27 cellular contexts compared by ENCODE assay signal in the genomic region with DNA sequence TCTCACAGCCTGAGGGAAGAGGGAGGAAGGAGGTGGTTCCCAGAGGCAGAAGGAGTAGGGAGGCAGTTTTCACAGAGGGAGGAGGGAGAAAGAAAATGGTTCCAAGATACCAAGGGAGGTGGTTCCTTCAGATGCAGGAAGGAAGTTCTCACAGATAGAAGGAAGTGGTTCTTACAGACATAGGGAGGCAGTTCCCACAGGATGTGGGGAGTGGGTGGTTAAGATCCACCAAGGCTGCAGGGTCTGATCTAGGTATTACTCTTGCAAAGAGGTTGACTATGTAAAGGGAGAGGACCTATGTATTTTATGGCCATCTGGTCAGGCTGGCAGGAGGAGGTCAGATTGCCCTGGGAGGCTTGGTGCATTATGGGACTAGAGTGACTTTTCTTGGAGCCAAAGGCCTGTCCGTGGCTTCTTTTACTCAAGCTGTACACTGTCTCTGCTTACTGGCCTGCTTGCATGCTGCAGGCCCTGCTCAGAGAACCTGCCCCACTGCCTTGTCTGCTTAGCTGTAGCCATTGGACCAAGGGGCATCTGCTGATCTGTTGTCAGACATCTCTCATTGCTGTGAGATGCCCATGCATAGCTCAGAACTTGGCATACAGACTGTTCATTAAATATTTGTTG.
DNase-seq lines count a peak whose midpoint lies in the region; ATAC-seq and FAIRE-seq lines count a peak whose summit lies in the region.
"Had no signal": no experiment of that assay in that cellular context is flagged by ENCODE, and none has a peak within 500 bp of the region (broad histone marks: within the 10 kb centered on the region; RNA-seq: fewer than 3 reads in every experiment).

No MANE protein-coding gene starts in this region.

- H3K9me3 Mint-ChIP-seq in activated CD4-positive, alpha-beta memory T cell treated with anti-CD3 and anti-CD28 coated beads, Interleukin-2, amount 10 ng/mL, durations not matched to agents 7 days and 5 days, result peaks cover 4% of the 10 kb centered on the region
- H3K9me3 Mint-ChIP-seq in activated CD4-positive, alpha-beta memory T cell treated with anti-CD3 and anti-CD28 coated beads for 36 hours, result peaks cover 4% of the 10 kb centered on the region
- H3K9me3 Mint-ChIP-seq in T-helper 1 cell treated with Interleukin-12 subunit alpha and Interleukin-12 subunit beta and Interleukin-4 antibody, amounts not matched to agents 30 μg/mL and 1 μg/mL, for 36 hours, result peaks cover 16% of the 10 kb centered on the region
- peaks cover 2% of the 10 kb centered on the region for H3K9me3 Mint-ChIP-seq in natural killer cell treated with Interleukin-12 subunit alpha and Interleukin-12 subunit beta and Interleukin-15 and Interleukin-18, amount 100 ng/mL, for 72 hours

- no peaks in the 10 kb centered on the region for H3K9me3 ChIP-seq in SJCRH30 (replicated peaks)

- no peak for ATAC-seq in natural killer cell treated with Interleukin-12 subunit alpha and Interleukin-12 subunit beta and Interleukin-15 and Interleukin-18, amount 100 ng/mL, for 72 hours
- ATAC-seq: Right ventricle myocardium inferior had no signal

- no peak overlapping the region for H3K27ac Mint-ChIP-seq in activated CD4-positive, alpha-beta memory T cell treated with anti-CD3 and anti-CD28 coated beads, Interleukin-2, amount 10 ng/mL, durations not matched to agents 7 days and 5 days
- H3K27ac Mint-ChIP-seq in activated CD4-positive, alpha-beta memory T cell treated with anti-CD3 and anti-CD28 coated beads for 36 hours, result no peak overlapping the region
- no peak overlapping the region for H3K27ac Mint-ChIP-seq in T-helper 1 cell treated with Interleukin-12 subunit alpha and Interleukin-12 subunit beta and Interleukin-4 antibody, amounts not matched to agents 30 μg/mL and 1 μg/mL, for 36 hours
- peak overlapping the region in 1 of 2 donors; percentile 56 for H3K27ac Mint-ChIP-seq in natural killer cell treated with Interleukin-12 subunit alpha and Interleukin-12 subunit beta and Interleukin-15 and Interleukin-18, amount 100 ng/mL, for 72 hours

- H3K27ac ChIP-seq in SJCRH30, result no peak overlapping the region
- H3K27ac ChIP-seq: C4-2B, GM23248 had no signal

- DNase-seq in activated CD4-positive, alpha-beta memory T cell treated with anti-CD3 and anti-CD28 coated beads, Interleukin-2, amount 10 ng/mL, durations not matched to agents 7 days and 5 days, result peak; percentile 24
- no peak for DNase-seq in activated CD4-positive, alpha-beta memory T cell treated with anti-CD3 and anti-CD28 coated beads for 36 hours
- DNase-seq in HTR-8/SVneo (ENCODE audit: insufficient read length, low spot score) (no peak), posterior vena cava (ENCODE audit: low spot score) (no peak), SJCRH30 (no peak), NCI-H2196 (lab: John Stamatoyannopoulos, UW; ENCODE audit: unreplicated experiment) (no peak)
- no peak for DNase-seq in natural killer cell treated with Interleukin-12 subunit alpha and Interleukin-12 subunit beta and Interleukin-15 and Interleukin-18, amount 100 ng/mL, for 72 hours (ENCODE audit: low spot score)
- DNase-seq: 8988T; Calu3; CD8-positive, alpha-beta memory T cell; DMS153; GM23248; HCEC 1CT; IMR-90; Karpas-422; NCI-H1048; NCI-H1436; NCI-H1930; NCI-H2227 treated with DMSO at 0.1 percent for 48 hours; NCI-H510A treated with DMSO at 0.1 percent for 48 hours; NCI-H82; OCI-M1 had no signal

- no peak overlapping the region for H3K4me3 ChIP-seq in SJCRH30
- H3K4me3 ChIP-seq: GM23248 had no signal

- H3K36me3 ChIP-seq in SJCRH30, result no peaks in the 10 kb centered on the region

- intact Hi-C loops in activated CD4-positive, alpha-beta memory T cell treated with anti-CD3 and anti-CD28 coated beads for 36 hours (cut with micrococcal nuclease), result no loop called here
- intact Hi-C loops in posterior vena cava (cut with DNase I), result no loop called here

- H3K4me1 ChIP-seq in SJCRH30, result no peaks in the 10 kb centered on the region

- peak; percentile 57 for FAIRE-seq in HTR-8/SVneo (lab: Jason Lieb, UNC)
- FAIRE-seq: G401.6, GM18507 had no signal

- POLR2A ChIA-PET in activated CD4-positive, alpha-beta memory T cell treated with anti-CD3 and anti-CD28 coated beads, Interleukin-2, amount 10 ng/mL, durations not matched to agents 7 days and 5 days (lab: Charles Lee), result no interaction called here
- POLR2A ChIA-PET in activated CD4-positive, alpha-beta memory T cell treated with anti-CD3 and anti-CD28 coated beads for 36 hours (lab: Charles Lee), result no interaction called here

- H3K4me1 Mint-ChIP-seq in activated CD4-positive, alpha-beta memory T cell treated with anti-CD3 and anti-CD28 coated beads, Interleukin-2, amount 10 ng/mL, durations not matched to agents 7 days and 5 days, result peaks cover 18% of the 10 kb centered on the region
- H3K4me1 Mint-ChIP-seq in activated CD4-positive, alpha-beta memory T cell treated with anti-CD3 and anti-CD28 coated beads for 36 hours (ENCODE audit: low read depth), result peaks cover 6% of the 10 kb centered on the region
- peaks cover 11% of the 10 kb centered on the region for H3K4me1 Mint-ChIP-seq in T-helper 1 cell treated with Interleukin-12 subunit alpha and Interleukin-12 subunit beta and Interleukin-4 antibody, amounts not matched to agents 30 μg/mL and 1 μg/mL, for 36 hours (ENCODE audit: low read depth)
- H3K4me1 Mint-ChIP-seq in natural killer cell treated with Interleukin-12 subunit alpha and Interleukin-12 subunit beta and Interleukin-15 and Interleukin-18, amount 100 ng/mL, for 72 hours (ENCODE audit: low read depth in 2 of 2), result peaks cover 18 to 37% of the 10 kb centered on the region in 2 donors

- no peaks in the 10 kb centered on the region for H3K36me3 Mint-ChIP-seq in activated CD4-positive, alpha-beta memory T cell treated with anti-CD3 and anti-CD28 coated beads, Interleukin-2, amount 10 ng/mL, durations not matched to agents 7 days and 5 days (ENCODE audit: low read depth)
- no peaks in the 10 kb centered on the region for H3K36me3 Mint-ChIP-seq in activated CD4-positive, alpha-beta memory T cell treated with anti-CD3 and anti-CD28 coated beads for 36 hours
- H3K36me3 Mint-ChIP-seq in T-helper 1 cell treated with Interleukin-12 subunit alpha and Interleukin-12 subunit beta and Interleukin-4 antibody, amounts not matched to agents 30 μg/mL and 1 μg/mL, for 36 hours (ENCODE audit: low read depth), result no peaks in the 10 kb centered on the region
- no peaks in the 10 kb centered on the region for H3K36me3 Mint-ChIP-seq in natural killer cell treated with Interleukin-12 subunit alpha and Interleukin-12 subunit beta and Interleukin-15 and Interleukin-18, amount 100 ng/mL, for 72 hours
- H3K36me3 Mint-ChIP-seq: CD8-positive, alpha-beta memory T cell had no signal

- H3K27me3 ChIP-seq in SJCRH30, result peaks cover 3% of the 10 kb centered on the region; the same call in 1 of the 2 replicates

- no peak overlapping the region for H3K4me3 Mint-ChIP-seq in activated CD4-positive, alpha-beta memory T cell treated with anti-CD3 and anti-CD28 coated beads, Interleukin-2, amount 10 ng/mL, durations not matched to agents 7 days and 5 days
- H3K4me3 Mint-ChIP-seq in activated CD4-positive, alpha-beta memory T cell treated with anti-CD3 and anti-CD28 coated beads for 36 hours, result no peak overlapping the region
- peak overlapping the region; percentile 36 for H3K4me3 Mint-ChIP-seq in T-helper 1 cell treated with Interleukin-12 subunit alpha and Interleukin-12 subunit beta and Interleukin-4 antibody, amounts not matched to agents 30 μg/mL and 1 μg/mL, for 36 hours
- H3K4me3 Mint-ChIP-seq in natural killer cell treated with Interleukin-12 subunit alpha and Interleukin-12 subunit beta and Interleukin-15 and Interleukin-18, amount 100 ng/mL, for 72 hours, result peak overlapping the region; percentile 49

- CTCF ChIA-PET in activated CD4-positive, alpha-beta memory T cell treated with anti-CD3 and anti-CD28 coated beads, Interleukin-2, amount 10 ng/mL, durations not matched to agents 7 days and 5 days (lab: Charles Lee), result interaction anchor here (1.5 kb wide), 1 partner anchor 19 kb away, joined by 5 read pairs; no protein-coding TSS in a partner anchor
- CTCF ChIA-PET in activated CD4-positive, alpha-beta memory T cell treated with anti-CD3 and anti-CD28 coated beads for 36 hours (lab: Charles Lee), result no interaction called here

- H3K27me3 Mint-ChIP-seq in activated CD4-positive, alpha-beta memory T cell treated with anti-CD3 and anti-CD28 coated beads, Interleukin-2, amount 10 ng/mL, durations not matched to agents 7 days and 5 days, result peaks cover 6% of the 10 kb centered on the region
- H3K27me3 Mint-ChIP-seq in activated CD4-positive, alpha-beta memory T cell treated with anti-CD3 and anti-CD28 coated beads for 36 hours, result no peaks in the 10 kb centered on the region
- H3K27me3 Mint-ChIP-seq in T-helper 1 cell treated with Interleukin-12 subunit alpha and Interleukin-12 subunit beta and Interleukin-4 antibody, amounts not matched to agents 30 μg/mL and 1 μg/mL, for 36 hours (ENCODE audit: low read depth), result peaks cover 5% of the 10 kb centered on the region
- peaks cover 2 to 11% of the 10 kb centered on the region in 2 donors for H3K27me3 Mint-ChIP-seq in natural killer cell treated with Interleukin-12 subunit alpha and Interleukin-12 subunit beta and Interleukin-15 and Interleukin-18, amount 100 ng/mL, for 72 hours

Comparison
In these comparisons a context has a peak if more than half of its experiments do, and no peak if none do; other contexts are left out.
1. H3K4me3 Mint-ChIP-seq: peak in T-helper 1 cell treated with Interleukin-12 subunit alpha and Interleukin-12 subunit beta and Interleukin-4 antibody, amounts not matched to agents 30 μg/mL and 1 μg/mL, for 36 hours (single experiment) and natural killer cell treated with Interleukin-12 subunit alpha and Interleukin-12 subunit beta and Interleukin-15 and Interleukin-18, amount 100 ng/mL, for 72 hours (single experiment); none in activated CD4-positive, alpha-beta memory T cell treated with anti-CD3 and anti-CD28 coated beads, Interleukin-2, amount 10 ng/mL, durations not matched to agents 7 days and 5 days (single experiment) and activated CD4-positive, alpha-beta memory T cell treated with anti-CD3 and anti-CD28 coated beads for 36 hours (single experiment).